ENCODE assay signal across 1 cellular context in genomic region chr2:95062247-95062646, GRCh38.
A peak's percentile ranks its signal among the peaks of the same experiment; 100 is the strongest.
TF ChIP-seq lines count a peak whose summit lies in the region.

No MANE protein-coding gene starts in this region.

TF ChIP-seq in GM12878, 131 proteins besides CTCF, POLR2A, EP300 and RAD21:
- TF ChIP-seq CHD1 (IDR thresholded peaks at IDR 0.05; ENCODE audit: low read depth, low read length): no peak
- peak; percentile 56 for TF ChIP-seq HDGF (IDR thresholded peaks at IDR 0.05)
